30 cellular contexts compared by ENCODE assay signal in the genomic region with DNA sequence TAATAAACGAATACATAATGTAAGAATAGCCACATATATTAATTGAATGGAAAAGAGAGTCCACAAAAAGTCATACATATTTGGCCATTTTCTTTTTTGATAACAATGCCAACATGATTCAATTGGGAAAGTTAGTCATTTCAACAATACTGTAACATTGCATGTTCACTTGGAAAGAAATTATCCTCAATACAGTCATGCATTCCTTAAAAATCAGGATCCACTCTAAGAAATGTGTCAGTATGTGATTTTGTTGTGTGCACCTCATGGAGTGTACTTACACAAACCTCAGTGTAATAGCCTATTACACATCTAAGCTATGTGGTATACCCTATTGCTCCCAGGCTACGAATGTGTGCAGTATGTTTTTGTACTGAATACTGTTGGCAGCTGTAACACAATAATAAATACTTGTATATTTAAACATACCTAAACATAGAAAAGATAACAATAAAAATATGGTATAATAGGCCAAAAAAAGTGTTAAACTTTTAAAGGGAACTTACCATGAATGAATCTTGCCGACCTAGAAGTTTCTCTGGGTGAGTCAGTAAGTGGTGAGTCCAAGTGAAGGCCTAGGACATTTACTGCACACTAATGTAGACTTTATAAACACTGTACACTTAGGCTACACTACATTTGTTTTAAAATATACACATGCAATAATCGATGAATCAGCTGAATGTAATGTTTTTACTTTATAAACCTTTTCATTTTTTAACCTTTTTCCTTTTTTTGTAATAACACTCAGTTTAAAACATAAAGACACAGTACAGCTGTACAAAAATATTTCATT.
DNase-seq lines count a peak whose midpoint lies in the region; ATAC-seq, FAIRE-seq and TF ChIP-seq lines count a peak whose summit lies in the region.
"Had no signal": no experiment of that assay in that cellular context is flagged by ENCODE, and none has a peak within 500 bp of the region (broad histone marks: within the 10 kb centered on the region; RNA-seq: fewer than 3 reads in every experiment).

No MANE protein-coding gene starts in this region.

- no peak overlapping the region for H2AK5ac ChIP-seq in IMR-90 (ENCODE audit: low read depth, low read length)

- H3K27me3 ChIP-seq in IMR-90 (ENCODE audit: control insufficient read depth, insufficient read depth, low read length), result no peaks in the 10 kb centered on the region
- no peaks in the 10 kb centered on the region for H3K27me3 ChIP-seq in astrocyte (ENCODE audit: insufficient read depth, low read length)
- H3K27me3 ChIP-seq in MM.1S (replicated peaks; ENCODE audit: insufficient read depth, low read length), result no peaks in the 10 kb centered on the region
- H3K27me3 ChIP-seq in tibial nerve, result no peaks in the 10 kb centered on the region
- H3K27me3 ChIP-seq: BE2C had no signal

- no peak for TF ChIP-seq EP300 in tibial nerve (IDR thresholded peaks at IDR 0.05)

- no peaks in the 10 kb centered on the region for H3K79me2 ChIP-seq in astrocyte (ENCODE audit: insufficient read depth, low read length)
- no peaks in the 10 kb centered on the region for H3K79me2 ChIP-seq in MM.1S (ENCODE audit: low read length)

- H4K20me1 ChIP-seq in IMR-90 (ENCODE audit: insufficient read depth, low read length), result no peaks in the 10 kb centered on the region
- H4K20me1 ChIP-seq in astrocyte (ENCODE audit: insufficient read depth, low read length), result no peaks in the 10 kb centered on the region
- no peaks in the 10 kb centered on the region for H4K20me1 ChIP-seq in MM.1S (ENCODE audit: insufficient read depth, low read length)

- H2AFZ ChIP-seq in IMR-90 (replicated peaks; ENCODE audit: low read length, poor library complexity) (no peak overlapping the region), astrocyte (ENCODE audit: low read depth, low read length) (no peak overlapping the region), MM.1S (ENCODE audit: low read length) (no peak overlapping the region)

- no peak overlapping the region for H4K5ac ChIP-seq in IMR-90 (ENCODE audit: low read depth, low read length)

- 0 out of 3 replicates have a peak overlapping the region, but pooled peaks have one; percentile 58 for H2BK15ac ChIP-seq in IMR-90 (ENCODE audit: low read depth, low read length)

- no peaks in the 10 kb centered on the region for H3K9me3 Mint-ChIP-seq in astrocyte (ENCODE audit: unreplicated experiment)
- H3K9me3 Mint-ChIP-seq in activated naive CD4-positive, alpha-beta T cell treated with anti-CD3 and anti-CD28 coated beads, Interleukin-2, amount 10 ng/mL, durations not matched to agents 7 days and 5 days, result peaks cover 3% of the 10 kb centered on the region

- intact Hi-C loops in IMR-90 (cut with micrococcal nuclease), result no loop called here

- peak overlapping the region in 1 of 2 experiments; percentile 40; a peak in 2 of 4 replicates for H4K8ac ChIP-seq in IMR-90 (ENCODE audit: low read depth in 2 of 2, low read length in 2 of 2)

- no peak for TF ChIP-seq CTCF in IMR-90 (conservative IDR thresholded peaks at IDR 0.05; ENCODE audit: low read depth, low read length)
- TF ChIP-seq CTCF in astrocyte (IDR thresholded peaks at IDR 0.05; ENCODE audit: insufficient read depth, low read depth, low read length), result no peak
- TF ChIP-seq CTCF in choroid plexus epithelial cell (conservative IDR thresholded peaks at IDR 0.05; ENCODE audit: low read depth, low read length), result no peak
- no peak for TF ChIP-seq CTCF in fibroblast of the aortic adventitia (IDR thresholded peaks at IDR 0.05; ENCODE audit: insufficient read depth, low read length)
- TF ChIP-seq CTCF in MM.1S (IDR thresholded peaks at IDR 0.05; ENCODE audit: low read length), result no peak
- TF ChIP-seq CTCF in tibial nerve (IDR thresholded peaks at IDR 0.05), result no peak

- POLR2A ChIA-PET in IMR-90 (lab: Charles Lee; ENCODE audit: unreplicated experiment), result no interaction called here

- H3K27ac ChIP-seq in IMR-90 (ENCODE audit: insufficient read depth, low read length) (no peak overlapping the region), astrocyte (ENCODE audit: low read depth, low read length) (no peak overlapping the region), MM.1S (ENCODE audit: low read length) (no peak overlapping the region), tibial nerve (no peak overlapping the region)
- H3K27ac ChIP-seq: RWPE1 had no signal

- CTCF ChIA-PET in IMR-90 (lab: Yijun Ruan, JAX), result interaction anchor here (0.7 kb wide), 1 partner anchor 15 kb away, joined by 3 read pairs; no protein-coding TSS in a partner anchor
- CTCF ChIA-PET in activated naive CD4-positive, alpha-beta T cell treated with anti-CD3 and anti-CD28 coated beads, Interleukin-2, amount 10 ng/mL, durations not matched to agents 7 days and 5 days (lab: Charles Lee), result no interaction called here

- no peak for FAIRE-seq in astrocyte (lab: Jason Lieb, UNC)
- FAIRE-seq: GM12891, HTR-8/SVneo had no signal

- H3K4me3 Mint-ChIP-seq in astrocyte (ENCODE audit: unreplicated experiment), result no peak overlapping the region
- H3K4me3 Mint-ChIP-seq in activated naive CD4-positive, alpha-beta T cell treated with anti-CD3 and anti-CD28 coated beads, Interleukin-2, amount 10 ng/mL, durations not matched to agents 7 days and 5 days, result no peak overlapping the region
- H3K4me3 Mint-ChIP-seq: CD14-positive monocyte; CD8-positive, alpha-beta memory T cell; HFFc6 had no signal

- H3K23ac ChIP-seq in IMR-90 (ENCODE audit: low read depth, low read length), result peak overlapping the region; percentile 24; the same call in 1 of the 2 replicates

- H3K9ac ChIP-seq in IMR-90 (ENCODE audit: low read depth, low read length), result no peak overlapping the region
- no peak overlapping the region for H3K9ac ChIP-seq in astrocyte (ENCODE audit: low read length)
- no peak overlapping the region for H3K9ac ChIP-seq in MM.1S (ENCODE audit: low read length)

- in situ Hi-C loops in IMR-90 (cut with MboI; ENCODE audit: low sequenced_read_pairs), result no loop called here

- H3K4me1 ChIP-seq in IMR-90 (ENCODE audit: control insufficient read depth, insufficient read depth, low read length) (peaks cover 2% of the 10 kb centered on the region), astrocyte (ENCODE audit: insufficient read depth, low read length) (no peaks in the 10 kb centered on the region), MM.1S (ENCODE audit: low read length) (no peaks in the 10 kb centered on the region), tibial nerve (no peaks in the 10 kb centered on the region)
- H3K4me1 ChIP-seq: BE2C, HAP-1 had no signal

- peak overlapping the region; percentile 14; the same call in 1 of the 2 replicates for H2BK120ac ChIP-seq in IMR-90 (ENCODE audit: low read depth, low read length)

- H3K4ac ChIP-seq in IMR-90 (ENCODE audit: low read depth, low read length), result no peak overlapping the region

- no TSS peak for BruUV-seq in IMR-90 (replicated peaks; lab: Mats Ljungman, UMichigan)

- H3K79me1 ChIP-seq in IMR-90 (ENCODE audit: low read depth in 1 of 2, low read length in 2 of 2), result no peaks in the 10 kb centered on the region

- no peaks in the 10 kb centered on the region for H3K36me3 Mint-ChIP-seq in astrocyte (ENCODE audit: low read depth, unreplicated experiment)
- no peaks in the 10 kb centered on the region for H3K36me3 Mint-ChIP-seq in activated naive CD4-positive, alpha-beta T cell treated with anti-CD3 and anti-CD28 coated beads, Interleukin-2, amount 10 ng/mL, durations not matched to agents 7 days and 5 days
- H3K36me3 Mint-ChIP-seq: CD14-positive monocyte; CD8-positive, alpha-beta memory T cell had no signal

- H3K36me3 ChIP-seq in IMR-90 (ENCODE audit: control insufficient read depth, insufficient read depth, low read length) (no peaks in the 10 kb centered on the region), astrocyte (ENCODE audit: insufficient read depth, low read length) (no peaks in the 10 kb centered on the region), MM.1S (replicated peaks; ENCODE audit: insufficient read depth, low read length) (no peaks in the 10 kb centered on the region), tibial nerve (no peaks in the 10 kb centered on the region)
- H3K36me3 ChIP-seq: BE2C, HAP-1 had no signal

- DNase-seq in IMR-90 (peak; percentile 83), astrocyte (ENCODE audit: low read depth) (peak; percentile 26), choroid plexus epithelial cell (ENCODE audit: low read depth) (peak; percentile 39), fibroblast of the aortic adventitia (ENCODE audit: low read depth) (peak; percentile 70), MM.1S (no peak), erythroblast (lab: John Stamatoyannopoulos, UW) (no peak), tibial nerve (ENCODE audit: low spot score in 2 of 2) (no peak)
- DNase-seq in activated naive CD4-positive, alpha-beta T cell treated with anti-CD3 and anti-CD28 coated beads, Interleukin-2, amount 10 ng/mL, durations not matched to agents 7 days and 5 days, result no peak
- DNase-seq: 8988T; ACHN; BE2C; CD8-positive, alpha-beta memory T cell; DMS 273 treated with DMSO at 0.1 percent for 48 hours; DMS79; EL; GF-D8; GOT3; HFFc6; KG1; NCI-H1048; NCI-H1417; NCI-H1694; NCI-H2029 treated with DMSO at 0.1 percent for 48 hours; NCI-H526 treated with DMSO at 0.1 percent for 48 hours; SHP77 had no signal

- H3K27ac Mint-ChIP-seq in astrocyte (ENCODE audit: unreplicated experiment), result no peak overlapping the region
- H3K27ac Mint-ChIP-seq in activated naive CD4-positive, alpha-beta T cell treated with anti-CD3 and anti-CD28 coated beads, Interleukin-2, amount 10 ng/mL, durations not matched to agents 7 days and 5 days, result no peak overlapping the region
- H3K27ac Mint-ChIP-seq: CD14-positive monocyte; CD8-positive, alpha-beta memory T cell; HFFc6 had no signal

- H3K4me2 ChIP-seq in IMR-90 (ENCODE audit: low read depth, low read length) (no peak overlapping the region; the same call in 1 of the 2 replicates), astrocyte (ENCODE audit: low read length) (no peak overlapping the region), MM.1S (ENCODE audit: low read depth, low read length) (no peak overlapping the region)

- no peaks in the 10 kb centered on the region for H3K27me3 Mint-ChIP-seq in astrocyte (ENCODE audit: low read depth, unreplicated experiment)
- H3K27me3 Mint-ChIP-seq in activated naive CD4-positive, alpha-beta T cell treated with anti-CD3 and anti-CD28 coated beads, Interleukin-2, amount 10 ng/mL, durations not matched to agents 7 days and 5 days, result no peaks in the 10 kb centered on the region
- H3K27me3 Mint-ChIP-seq: CD8-positive, alpha-beta memory T cell had no signal

- H2BK20ac ChIP-seq in IMR-90 (ENCODE audit: low read depth, low read length), result peak overlapping the region; percentile 57; the same call in 1 of the 2 replicates

- H3K9me1 ChIP-seq in IMR-90 (ENCODE audit: insufficient read depth, low read length), result no peaks in the 10 kb centered on the region; the same call in 1 of the 2 replicates

- H2BK5ac ChIP-seq in IMR-90 (ENCODE audit: low read depth, low read length, poor library complexity, severe bottlenecking), result peak overlapping the region; percentile 84

- dilution Hi-C loops in IMR-90 (cut with HindIII; ENCODE audit: low sequenced_read_pairs, unreplicated experiment), result no loop called here

- H3K9me2 ChIP-seq in MM.1S (replicated peaks; ENCODE audit: insufficient read depth, low read length), result no peaks in the 10 kb centered on the region

- H3K14ac ChIP-seq in IMR-90 (replicated peaks; ENCODE audit: low read depth, low read length), result no peak overlapping the region

- H3K9me3 ChIP-seq in IMR-90 (ENCODE audit: control insufficient read depth, insufficient read depth, low read length), result no peaks in the 10 kb centered on the region
- no peaks in the 10 kb centered on the region for H3K9me3 ChIP-seq in astrocyte (ENCODE audit: insufficient read depth, low read depth, low read length)
- no peaks in the 10 kb centered on the region for H3K9me3 ChIP-seq in MM.1S (replicated peaks; ENCODE audit: insufficient read depth, low read length)
- H3K9me3 ChIP-seq in tibial nerve, result no peaks in the 10 kb centered on the region
- H3K9me3 ChIP-seq: BE2C, HAP-1 had no signal

- H3K56ac ChIP-seq in IMR-90 (ENCODE audit: extremely low read depth, insufficient read depth, low read length), result no peak overlapping the region; the same call in 1 of the 2 replicates

- H3K18ac ChIP-seq in IMR-90 (ENCODE audit: low read depth, low read length), result no peak overlapping the region

- TF ChIP-seq RAD21 in IMR-90 (IDR thresholded peaks at IDR 0.05; ENCODE audit: low read length), result no peak

- H3K4me3 ChIP-seq in IMR-90 (ENCODE audit: insufficient read depth, low read depth, low read length) (no peak overlapping the region), astrocyte (ENCODE audit: insufficient read depth, low read depth, low read length) (no peak overlapping the region), choroid plexus epithelial cell (ENCODE audit: low read depth, low read length) (no peak overlapping the region), fibroblast of the aortic adventitia (ENCODE audit: low read depth, low read length) (no peak overlapping the region), MM.1S (ENCODE audit: low read length) (no peak overlapping the region), tibial nerve (no peak overlapping the region)
- H3K4me3 ChIP-seq: HAP-1 had no signal

- no peaks in the 10 kb centered on the region for H3F3A ChIP-seq in MM.1S (ENCODE audit: insufficient read depth, low read length)

- H4K91ac ChIP-seq in IMR-90 (ENCODE audit: insufficient read depth, low read depth, low read length), result no peak overlapping the region

- H3K4me1 Mint-ChIP-seq in astrocyte (ENCODE audit: low read depth, unreplicated experiment), result no peaks in the 10 kb centered on the region
- no peaks in the 10 kb centered on the region for H3K4me1 Mint-ChIP-seq in activated naive CD4-positive, alpha-beta T cell treated with anti-CD3 and anti-CD28 coated beads, Interleukin-2, amount 10 ng/mL, durations not matched to agents 7 days and 5 days
- H3K4me1 Mint-ChIP-seq: CD14-positive monocyte; CD8-positive, alpha-beta memory T cell had no signal

- no peak for TF ChIP-seq POLR2A in IMR-90 (IDR thresholded peaks at IDR 0.05; ENCODE audit: low read depth, low read length)
- no peak for TF ChIP-seq POLR2A in erythroblast (IDR thresholded peaks at IDR 0.05; ENCODE audit: low read length)
- TF ChIP-seq POLR2A in tibial nerve (IDR thresholded peaks at IDR 0.05), result no peak

- peak; percentile 97 for ATAC-seq in IMR-90 (ENCODE audit: low read depth)

- H2AK9ac ChIP-seq in IMR-90 (replicated peaks; ENCODE audit: low read depth, low read length, poor library complexity), result no peak overlapping the region

- WGBS in IMR-90 (ENCODE audit: extremely low coverage in 2 of 2, insufficient read length in 1 of 2), 2 experiments, result no CpG with 5 or more reads among the region's 4 CpGs
- 78 to 82% methylated on average over 4 of the region's 4 CpGs for WGBS in tibial nerve, 2 donors

Comparison
In these comparisons a context has a peak if more than half of its experiments do, and no peak if none do; other contexts are left out.
1. DNase-seq: peak in IMR-90 (single experiment), astrocyte (single experiment), choroid plexus epithelial cell (single experiment) and fibroblast of the aortic adventitia (single experiment); none in MM.1S (single experiment), activated naive CD4-positive, alpha-beta T cell treated with anti-CD3 and anti-CD28 coated beads, Interleukin-2, amount 10 ng/mL, durations not matched to agents 7 days and 5 days (single experiment), erythroblast (0 of 2) and tibial nerve (0 of 2).